In genomic region chr2:241273552-241273988, GRCh38 we compare ENCODE assay signal across 8 cellular contexts. TPM values are rescaled to one million over a fixed set of nuclear protein-coding genes. Genes with fewer than 3 reads are reported as not detected.
DNase-seq lines count a peak whose midpoint lies in the region; ATAC-seq and TF ChIP-seq lines count a peak whose summit lies in the region.

No MANE protein-coding gene starts in this region.

- TF ChIP-seq CTCF in activated B cell treated with CpG ODN at 0.5 μM for 24 hours (IDR thresholded peaks at IDR 0.05) (no peak), glutamatergic neuron (IDR thresholded peaks at IDR 0.05; ENCODE audit: partially characterized antibody, unreplicated experiment) (no peak), GM10248 (IDR thresholded peaks at IDR 0.05; ENCODE audit: control extremely low read depth, extremely low read depth, low read depth, missing control alignments) (no peak)

- CTCF ChIA-PET in activated CD4-positive, alpha-beta T cell treated with anti-CD3 and anti-CD28 coated beads for 36 hours (lab: Charles Lee): interaction anchor here (0.6 kb wide), 1 partner anchor 20 kb away, joined by 3 read pairs; no protein-coding TSS in a partner anchor
- CTCF ChIA-PET in activated B cell treated with CpG ODN at 0.5 μM for 24 hours (lab: Charles Lee) (no interaction called here), GM10248 (lab: Yijun Ruan, JAX) (interaction anchor here (2.3 kb wide), 1 partner anchor 10 kb away, joined by 7 read pairs; no protein-coding TSS in a partner anchor)

- H3K4me1 Mint-ChIP-seq in activated CD4-positive, alpha-beta T cell treated with anti-CD3 and anti-CD28 coated beads for 36 hours: peaks cover 47% of the 10 kb centered on the region
- H3K4me1 Mint-ChIP-seq in activated B cell treated with CpG ODN at 0.5 μM for 24 hours: peaks cover 33% of the 10 kb centered on the region
- peaks cover 16% of the 10 kb centered on the region for H3K4me1 Mint-ChIP-seq in glutamatergic neuron (ENCODE audit: low read depth, unreplicated experiment)
- H3K4me1 Mint-ChIP-seq in stimulated activated naive CD8-positive, alpha-beta T cell treated with anti-CD3 and anti-CD28 coated beads, Interleukin-15, amount 100 ng/mL, for 72 hours: peaks cover 56% of the 10 kb centered on the region

- H3K27ac Mint-ChIP-seq in activated CD4-positive, alpha-beta T cell treated with anti-CD3 and anti-CD28 coated beads for 36 hours: no peak overlapping the region
- H3K27ac Mint-ChIP-seq in activated B cell treated with CpG ODN at 0.5 μM for 24 hours: peak overlapping the region; percentile 19
- peak overlapping the region; percentile 50 for H3K27ac Mint-ChIP-seq in glutamatergic neuron (ENCODE audit: unreplicated experiment)
- peak overlapping the region in 1 of 2 donors; percentile 28 for H3K27ac Mint-ChIP-seq in stimulated activated naive CD8-positive, alpha-beta T cell treated with anti-CD3 and anti-CD28 coated beads, Interleukin-15, amount 100 ng/mL, for 72 hours

- no peaks in the 10 kb centered on the region for H3K27me3 Mint-ChIP-seq in activated CD4-positive, alpha-beta T cell treated with anti-CD3 and anti-CD28 coated beads for 36 hours
- H3K27me3 Mint-ChIP-seq in activated B cell treated with CpG ODN at 0.5 μM for 24 hours: no peaks in the 10 kb centered on the region
- H3K27me3 Mint-ChIP-seq in glutamatergic neuron (ENCODE audit: unreplicated experiment): peaks cover 8% of the 10 kb centered on the region
- H3K27me3 Mint-ChIP-seq in stimulated activated naive CD8-positive, alpha-beta T cell treated with anti-CD3 and anti-CD28 coated beads, Interleukin-15, amount 100 ng/mL, for 72 hours: no peaks in the 10 kb centered on the region

- peak; percentile 10 for ATAC-seq in activated CD4-positive, alpha-beta T cell treated with anti-CD3 and anti-CD28 coated beads for 36 hours
- no peak for ATAC-seq in activated B cell treated with CpG ODN at 0.5 μM for 24 hours (ENCODE audit: low read depth)
- ATAC-seq in stimulated activated naive CD8-positive, alpha-beta T cell treated with anti-CD3 and anti-CD28 coated beads, Interleukin-15, amount 100 ng/mL, for 72 hours: no peak
- ATAC-seq in GM18873 (IDR thresholded peaks at IDR 0.05; ENCODE audit: low FRiP score, unreplicated experiment): no peak

- POLR2A ChIA-PET in activated CD4-positive, alpha-beta T cell treated with anti-CD3 and anti-CD28 coated beads for 36 hours (lab: Charles Lee): interaction anchor here (0.6 kb wide), 1 partner anchor 160 kb away, joined by 4 read pairs; no protein-coding TSS in a partner anchor
- POLR2A ChIA-PET in activated B cell treated with CpG ODN at 0.5 μM for 24 hours (lab: Charles Lee): no interaction called here
- POLR2A ChIA-PET in GM10248 (lab: Yijun Ruan, JAX): interaction anchor here (0.6 kb wide), 2 partner anchors 15 to 18 kb away, joined by 4 read pairs; no protein-coding TSS in a partner anchor

- H3K36me3 Mint-ChIP-seq in activated CD4-positive, alpha-beta T cell treated with anti-CD3 and anti-CD28 coated beads for 36 hours (ENCODE audit: low read depth): peaks cover 34% of the 10 kb centered on the region
- peaks cover 9% of the 10 kb centered on the region for H3K36me3 Mint-ChIP-seq in activated B cell treated with CpG ODN at 0.5 μM for 24 hours (ENCODE audit: low read depth)
- peaks cover 15% of the 10 kb centered on the region for H3K36me3 Mint-ChIP-seq in glutamatergic neuron (ENCODE audit: unreplicated experiment)

- H3K4me3 Mint-ChIP-seq in activated CD4-positive, alpha-beta T cell treated with anti-CD3 and anti-CD28 coated beads for 36 hours: peak overlapping the region; percentile 60
- peak overlapping the region; percentile 71 for H3K4me3 Mint-ChIP-seq in activated B cell treated with CpG ODN at 0.5 μM for 24 hours
- peak overlapping the region; percentile 82 for H3K4me3 Mint-ChIP-seq in glutamatergic neuron (ENCODE audit: unreplicated experiment)
- peak overlapping the region; percentile 60 to 78 for H3K4me3 Mint-ChIP-seq in stimulated activated naive CD8-positive, alpha-beta T cell treated with anti-CD3 and anti-CD28 coated beads, Interleukin-15, amount 100 ng/mL, for 72 hours

- DNase-seq in activated CD4-positive, alpha-beta T cell treated with anti-CD3 and anti-CD28 coated beads for 36 hours: no peak
- no peak for DNase-seq in activated CD4-positive, alpha-beta T cell treated with anti-CD3 and anti-CD28 coated beads, Interleukin-2, amount 50 U/mL, for 4 hours
- DNase-seq in activated B cell treated with CpG ODN at 0.5 μM for 24 hours: no peak
- no peak for DNase-seq in glutamatergic neuron
- DNase-seq in stimulated activated naive CD8-positive, alpha-beta T cell treated with anti-CD3 and anti-CD28 coated beads, Interleukin-15, amount 100 ng/mL, for 72 hours: no peak
- no peak for DNase-seq in posterior vena cava (ENCODE audit: low spot score)
- DNase-seq in GM10248 (ENCODE audit: extremely low spot score): no peak

- peaks cover 9% of the 10 kb centered on the region for H3K9me3 Mint-ChIP-seq in activated CD4-positive, alpha-beta T cell treated with anti-CD3 and anti-CD28 coated beads for 36 hours (ENCODE audit: low read depth)
- H3K9me3 Mint-ChIP-seq in activated B cell treated with CpG ODN at 0.5 μM for 24 hours (peaks cover 4% of the 10 kb centered on the region), glutamatergic neuron (ENCODE audit: unreplicated experiment) (peaks cover 11% of the 10 kb centered on the region)
- H3K9me3 Mint-ChIP-seq in stimulated activated naive CD8-positive, alpha-beta T cell treated with anti-CD3 and anti-CD28 coated beads, Interleukin-15, amount 100 ng/mL, for 72 hours: peaks cover 11 to 15% of the 10 kb centered on the region in 2 donors

- intact Hi-C loops in activated CD4-positive, alpha-beta T cell treated with anti-CD3 and anti-CD28 coated beads for 36 hours (cut with DNase I, micrococcal nuclease): loop anchor here (2.0 to 5.0 kb wide), 2 partner anchors 44 to 83 kb away; partner anchors contain the start of genes FARP2 (in 1 of the 2), HDLBP (in 1 of the 2) and SEPTIN2 (in 1 of the 2)
- intact Hi-C loops in activated B cell treated with CpG ODN at 0.5 μM for 24 hours (cut with micrococcal nuclease) (loop anchor here (5.0 to 10.0 kb wide), 3 partner anchors 84 to 341 kb away; partner anchors contain the start of gene FARP2), posterior vena cava (cut with DNase I) (no loop called here)

RNA-seq across cellular contexts. Expression of gene HDLBP, which starts 41.9 kb away (rescaled TPM):
- total RNA-seq in activated CD4-positive, alpha-beta T cell treated with anti-CD3 and anti-CD28 coated beads for 36 hours: 100 to 1,000 TPM; 259 to 348 TPM
- 158 and 168 TPM in 2 replicates for total RNA-seq in activated B cell treated with CpG ODN at 0.5 μM for 24 hours
- 216 TPM for total RNA-seq in glutamatergic neuron (ENCODE audit: unreplicated experiment)
- 100 to 1,000 TPM; 428 to 459 TPM for total RNA-seq in posterior vena cava

RNA-seq across cellular contexts. Expression of gene SEPTIN2, which starts 42.2 kb away (rescaled TPM):
- 100 to 1,000 TPM; 161 to 173 TPM for total RNA-seq in activated CD4-positive, alpha-beta T cell treated with anti-CD3 and anti-CD28 coated beads for 36 hours
- total RNA-seq in activated B cell treated with CpG ODN at 0.5 μM for 24 hours (238 and 251 TPM in 2 replicates), glutamatergic neuron (ENCODE audit: unreplicated experiment) (302 TPM), posterior vena cava (100 to 1,000 TPM; 395 to 423 TPM)

Comparison
In these comparisons a context has a peak if more than half of its experiments do, and no peak if none do; other contexts are left out.
1. intact Hi-C loops: an anchor here in activated CD4-positive, alpha-beta T cell treated with anti-CD3 and anti-CD28 coated beads for 36 hours (2.0 to 5.0 kb wide) and activated B cell treated with CpG ODN at 0.5 μM for 24 hours (5.0 to 10.0 kb wide); none called in posterior vena cava.